ENCODE assay signal across 8 cellular contexts in the genomic region with DNA sequence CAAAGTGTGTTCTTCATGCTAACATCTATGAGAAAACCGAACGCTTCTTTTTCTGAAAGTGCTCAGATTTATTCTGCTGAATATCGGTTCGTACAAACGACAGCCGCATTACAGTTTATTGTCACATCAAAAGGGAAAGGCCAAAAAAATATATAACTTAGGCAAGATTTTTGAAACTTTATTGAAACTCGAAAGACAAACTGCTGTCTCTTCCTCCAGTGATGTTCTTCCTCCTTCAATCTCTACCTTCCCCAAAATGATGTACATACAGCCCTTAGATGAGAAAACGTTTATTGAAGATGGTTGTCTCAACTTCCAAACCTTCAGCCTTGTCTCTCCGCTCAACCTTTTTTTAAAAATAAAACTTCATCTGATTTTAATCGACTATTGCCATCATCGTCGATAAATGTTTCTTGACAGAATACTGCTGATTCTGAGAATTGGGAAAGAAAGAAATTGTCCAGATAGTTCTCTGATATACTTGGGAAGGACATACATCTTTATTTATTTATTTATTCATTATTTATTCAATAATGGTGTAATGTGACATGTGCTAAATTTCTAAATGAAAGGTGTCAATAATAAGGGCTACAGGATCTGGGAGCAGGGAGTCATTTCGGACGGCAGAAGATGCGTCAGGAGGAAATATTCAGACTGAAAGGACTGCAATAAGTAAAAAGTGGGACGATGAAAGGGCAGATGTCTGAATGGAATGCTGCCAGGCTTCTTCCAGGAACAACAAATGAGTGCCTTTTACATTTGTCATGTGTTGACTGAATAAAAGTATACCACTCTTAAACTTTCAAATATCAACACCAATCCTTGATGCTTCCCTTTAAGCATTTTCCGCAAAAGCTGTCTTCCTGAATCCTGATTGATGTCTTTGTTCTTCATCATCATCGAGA. TPM values are rescaled to one million over a fixed set of nuclear protein-coding genes. Genes with fewer than 3 reads are reported as not detected.
DNase-seq lines count a peak whose midpoint lies in the region; ATAC-seq and TF ChIP-seq lines count a peak whose summit lies in the region.

No MANE protein-coding gene starts in this region.

- H3K9me3 Mint-ChIP-seq in central memory CD8-positive, alpha-beta T cell = no peaks in the 10 kb centered on the region
- H3K9me3 Mint-ChIP-seq in naive B cell = no peaks in the 10 kb centered on the region

- no peak for TF ChIP-seq CTCF in AG10803 (conservative IDR thresholded peaks at IDR 0.05; ENCODE audit: low read length)

- H3K4me1 Mint-ChIP-seq in central memory CD8-positive, alpha-beta T cell = peaks cover 37% of the 10 kb centered on the region
- peaks cover 20 to 36% (median 24%) of the 10 kb centered on the region in 3 donors for H3K4me1 Mint-ChIP-seq in naive B cell

- peak overlapping the region; percentile 87 for H3K4me3 Mint-ChIP-seq in central memory CD8-positive, alpha-beta T cell
- peak overlapping the region; percentile 87 to 94 (median 92) for H3K4me3 Mint-ChIP-seq in naive B cell

- peaks cover 7% of the 10 kb centered on the region for H3K36me3 Mint-ChIP-seq in central memory CD8-positive, alpha-beta T cell (ENCODE audit: insufficient read depth)
- peaks cover 5 to 10% of the 10 kb centered on the region in 2 donors for H3K36me3 Mint-ChIP-seq in naive B cell

- H3K4me3 ChIP-seq in AG10803 (ENCODE audit: low read length) = peak overlapping the region; percentile 72
- peak overlapping the region; percentile 89 for H3K4me3 ChIP-seq in Jurkat, Clone E6-1 (ENCODE audit: low read length)

- ATAC-seq in central memory CD8-positive, alpha-beta T cell (replicated peaks; ENCODE audit: extremely low read depth, poor library complexity, severe bottlenecking) = no peak
- no peak for ATAC-seq in naive B cell (ENCODE audit: low read depth in 2 of 2)
- no peak for ATAC-seq in HG03342 (IDR thresholded peaks at IDR 0.05; ENCODE audit: unreplicated experiment)

- peak overlapping the region; percentile 71 for H3K27ac Mint-ChIP-seq in central memory CD8-positive, alpha-beta T cell (ENCODE audit: low read depth)
- H3K27ac Mint-ChIP-seq in naive B cell = peak overlapping the region; percentile 72 to 92 (median 88)

- no peaks in the 10 kb centered on the region for H3K27me3 Mint-ChIP-seq in central memory CD8-positive, alpha-beta T cell
- peaks cover 0 to 8% (median 3%) of the 10 kb centered on the region in 3 donors for H3K27me3 Mint-ChIP-seq in naive B cell

- DNase-seq in AG10803 (ENCODE audit: low read depth) (peak; percentile 60), naive B cell (no peak), NCI-H1105 (lab: John Stamatoyannopoulos, UW) (no peak), kidney tubule cell (ENCODE audit: low spot score) (no peak), DMS53 treated with DMSO at 0.1 percent for 48 hours (lab: John Stamatoyannopoulos, UW; ENCODE audit: unreplicated experiment) (no peak)
- DNase-seq in Jurkat, Clone E6-1 (ENCODE audit: low read depth, low spot score) = no peak
- no peak for DNase-seq in central memory CD8-positive, alpha-beta T cell (ENCODE audit: low spot score in 2 of 2)

RNA-seq across cellular contexts. Expression of gene MDM1, which starts 0.8 kb away (rescaled TPM):
- polyA plus RNA-seq in Jurkat, Clone E6-1 (2012; ENCODE audit: insufficient read depth, insufficient read length) = 30.8 TPM
- 10 to 100 TPM; 15.2 to 22.3 (median 21.5) TPM for polyA plus RNA-seq in naive B cell (ENCODE audit: low read depth in 6 of 6)
